ENCODE assay signal across 21 cellular contexts in the genomic region with DNA sequence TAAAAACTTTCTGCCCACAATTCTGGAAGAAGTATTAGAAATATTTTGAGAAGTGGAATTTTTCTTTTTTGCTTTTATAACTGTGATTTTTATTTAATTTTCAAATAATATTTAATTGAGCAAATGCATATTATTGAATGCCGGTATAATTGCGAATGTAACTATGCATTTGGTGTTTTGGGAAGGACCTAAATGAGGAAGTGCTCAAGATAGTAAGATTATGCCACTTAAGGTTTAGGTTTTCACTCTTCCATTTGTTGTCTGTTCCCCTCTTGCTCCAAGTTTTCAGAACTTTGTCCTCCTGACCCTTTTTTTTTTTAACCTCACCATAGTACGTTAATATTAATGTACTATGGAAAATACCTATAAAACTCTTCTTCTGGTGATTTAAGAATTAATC.
"Had no signal": no experiment of that assay in that cellular context is flagged by ENCODE, and none has a peak within 500 bp of the region (broad histone marks: within the 10 kb centered on the region; RNA-seq: fewer than 3 reads in every experiment).

No MANE protein-coding gene starts in this region.

- H3K4me3 ChIP-seq: esophagus muscularis mucosa, gastrocnemius medialis, heart right ventricle, pancreas, stomach, thoracic aorta, transverse colon had no signal

- DNase-seq: effector memory CD8-positive, alpha-beta T cell; gastrocnemius medialis; heart right ventricle; hypothalamus; kidney glomerular epithelial cell; mesendoderm; naive B cell; occipital lobe; pancreas; right cardiac atrium; small intestine; stimulated activated CD4-positive, alpha-beta T cell treated with anti-CD3 and anti-CD28 coated beads, Interleukin-12 subunit alpha, Interleukin-12 subunit beta, amount 100 ng/mL, for 4 hours; stimulated activated naive CD4-positive, alpha-beta T cell; stomach; substantia nigra; transverse colon had no signal

- H3K4me1 Mint-ChIP-seq: naive B cell, nephron had no signal

- H3K4me3 Mint-ChIP-seq: effector memory CD8-positive, alpha-beta T cell; naive B cell; nephron had no signal

- H3K9me3 Mint-ChIP-seq: effector memory CD8-positive, alpha-beta T cell had no signal

- H3K27me3 ChIP-seq: esophagus muscularis mucosa, gastrocnemius medialis, heart right ventricle, pancreas, stomach, transverse colon had no signal

- H3K36me3 ChIP-seq: pancreas had no signal

- H3K9me3 ChIP-seq: esophagus muscularis mucosa, gastrocnemius medialis, pancreas, stomach, thoracic aorta, transverse colon had no signal

- ATAC-seq: effector memory CD8-positive, alpha-beta T cell; gastrocnemius medialis; heart right ventricle; pancreas; right cardiac atrium had no signal

- H3K27ac Mint-ChIP-seq: effector memory CD8-positive, alpha-beta T cell; naive B cell; nephron; progenitor cell of endocrine pancreas had no signal

- H3K27ac ChIP-seq: epithelial cell of prostate, esophagus muscularis mucosa, gastrocnemius medialis, heart right ventricle, pancreas, stomach, thoracic aorta, transverse colon had no signal

- H3K27me3 Mint-ChIP-seq: effector memory CD8-positive, alpha-beta T cell; naive B cell; progenitor cell of endocrine pancreas had no signal

- H3K4me1 ChIP-seq: esophagus muscularis mucosa, gastrocnemius medialis, heart right ventricle, pancreas, transverse colon had no signal
